28 cellular contexts compared by ENCODE assay signal in the genomic region with DNA sequence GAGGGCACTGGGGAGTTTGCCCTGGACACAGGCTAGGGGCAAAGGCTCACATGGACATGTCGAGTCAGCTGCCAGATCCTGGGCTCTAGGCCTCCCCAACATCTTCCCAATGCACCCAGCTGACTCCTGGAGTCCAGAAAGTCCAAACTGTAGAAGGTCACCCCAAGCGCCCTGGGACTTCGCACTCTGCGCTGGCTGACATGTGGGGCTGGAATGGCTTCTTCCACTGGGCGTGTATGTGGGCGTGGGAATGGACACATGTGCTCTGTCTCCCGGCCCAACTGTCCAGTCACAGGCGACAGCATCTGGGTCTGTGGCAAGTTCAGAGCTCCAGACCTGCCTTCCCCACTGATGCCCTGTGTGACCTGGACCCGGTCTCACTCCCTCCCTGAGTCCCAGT. TPM values are rescaled to one million over a fixed set of nuclear protein-coding genes. Genes with fewer than 3 reads are reported as not detected.
DNase-seq lines count a peak whose midpoint lies in the region; ATAC-seq, FAIRE-seq and TF ChIP-seq lines count a peak whose summit lies in the region.
"Had no signal": no experiment of that assay in that cellular context is flagged by ENCODE, and none has a peak within 500 bp of the region (broad histone marks: within the 10 kb centered on the region; RNA-seq: fewer than 3 reads in every experiment).

No MANE protein-coding gene starts in this region.

- H3K4me3 Mint-ChIP-seq in activated T-cell treated with anti-CD3 and anti-CD28 coated beads, Interleukin-2, amount 50 U/mL, for 72 hours, result peak overlapping the region; percentile 12 to 53

- no peak for TF ChIP-seq EP300 in K562 (IDR thresholded peaks at IDR 0.05; ENCODE audit: low read length)

- H3K9me1 ChIP-seq in K562 (ENCODE audit: control insufficient read depth, insufficient read depth, low read length), result no peaks in the 10 kb centered on the region

- H3K27ac Mint-ChIP-seq in activated T-cell treated with anti-CD3 and anti-CD28 coated beads, Interleukin-2, amount 50 U/mL, for 72 hours, result peak overlapping the region; percentile 76

- in situ Hi-C loops in K562 (cut with MboI), result no loop called here

- TF ChIP-seq POLR2A in K562 (conservative IDR thresholded peaks at IDR 0.05), result no peak
- TF ChIP-seq POLR2A in erythroblast (IDR thresholded peaks at IDR 0.05; ENCODE audit: low read length), result no peak
- no peak for TF ChIP-seq POLR2A in GM12891 (IDR thresholded peaks at IDR 0.05; ENCODE audit: low read depth, low read length)

- no peak overlapping the region for H3K27ac ChIP-seq in KMS-11
- no peak overlapping the region for H3K27ac ChIP-seq in K562 (ENCODE audit: extremely low read depth, low read depth, low read length)
- H3K27ac ChIP-seq in pancreas, result no peak overlapping the region
- H3K27ac ChIP-seq: heart left ventricle, HL-60, SK-N-MC, testis, uterus, WERI-Rb-1 had no signal

- peaks cover 0 to 9% of the 10 kb centered on the region in 2 donors for H3K9me3 Mint-ChIP-seq in activated T-cell treated with anti-CD3 and anti-CD28 coated beads, Interleukin-2, amount 50 U/mL, for 72 hours

- no peak for TF ChIP-seq RAD21 in K562 (CRISPR knock-in tag; conservative IDR thresholded peaks at IDR 0.05 in 1 of 2, IDR thresholded peaks at IDR 0.05 in 1 of 2)

- H3K4me1 Mint-ChIP-seq in activated T-cell treated with anti-CD3 and anti-CD28 coated beads, Interleukin-2, amount 50 U/mL, for 72 hours (ENCODE audit: low read depth), result peaks cover 94% of the 10 kb centered on the region

- 54% methylated on average over 9 of the region's 9 CpGs for WGBS in K562 (ENCODE audit: insufficient coverage, low coverage, missing lambda C conversion rate)
- 61% methylated on average over 9 of the region's 9 CpGs for WGBS in pancreas, 2 donors

- H3K4me3 ChIP-seq in KMS-11 (IDR thresholded peaks at IDR 0.05; ENCODE audit: insufficient read depth, low read depth, low read length) (no peak overlapping the region), K562 (no peak overlapping the region), pancreas (no peak overlapping the region), H7 (ENCODE audit: insufficient read depth, low read depth, low read length) (no peak overlapping the region)
- H3K4me3 ChIP-seq: BLaER1 treated with 17β-estradiol and CSF1 and Interleukin-3, amounts not matched to agents 10 nM and 100 nM; heart left ventricle; SK-N-MC; testis; uterus had no signal

- H4K20me1 ChIP-seq in KMS-11 (ENCODE audit: insufficient read depth) (no peaks in the 10 kb centered on the region), K562 (replicated peaks; ENCODE audit: control insufficient read depth, insufficient read depth, low read length) (no peaks in the 10 kb centered on the region)

- intact Hi-C loops in K562 (cut with micrococcal nuclease), result no loop called here
- intact Hi-C loops in pancreas (cut with DNase I), result no loop called here

- H3K36me3 Mint-ChIP-seq in activated T-cell treated with anti-CD3 and anti-CD28 coated beads, Interleukin-2, amount 50 U/mL, for 72 hours (ENCODE audit: insufficient read depth in 2 of 2), result peaks cover 14 to 29% of the 10 kb centered on the region in 2 donors

- H3K4me2 ChIP-seq in KMS-11 (peak overlapping the region; percentile 48; the same call in 1 of the 2 replicates), K562 (ENCODE audit: insufficient read depth, low read length) (no peak overlapping the region)

- H3K36me3 ChIP-seq in KMS-11 (ENCODE audit: insufficient read depth) (no peaks in the 10 kb centered on the region), K562 (ENCODE audit: control insufficient read depth, insufficient read depth, low read length) (no peaks in the 10 kb centered on the region), pancreas (no peaks in the 10 kb centered on the region), H7 (replicated peaks; ENCODE audit: control insufficient read depth, insufficient read depth, low read length) (no peaks in the 10 kb centered on the region)
- H3K36me3 ChIP-seq: heart left ventricle, uterus, WERI-Rb-1 had no signal

- TF ChIP-seq CTCF in KMS-11 (conservative IDR thresholded peaks at IDR 0.05; ENCODE audit: low read depth, low read length) (no peak), K562 (IDR thresholded peaks at IDR 0.05 in 2 of 3, conservative IDR thresholded peaks at IDR 0.05 in 1 of 3; ENCODE audit: insufficient read depth in 2 of 3, low read depth in 1 of 3, low read length in 3 of 3) (no peak), pancreas (IDR thresholded peaks at IDR 0.05) (no peak)

- CTCF ChIA-PET in K562 (lab: Yijun Ruan, JAX; ENCODE audit: low intra/inter-chr PET ratio), result interaction anchor here (0.6 kb wide), 1 partner anchor 119 kb away, joined by 3 read pairs; no protein-coding TSS in a partner anchor

- H3K9ac ChIP-seq in KMS-11 (no peak overlapping the region), K562 (ENCODE audit: insufficient read depth in 1 of 2, low read depth in 2 of 2, low read length in 2 of 2) (peak overlapping the region in 1 of 2 experiments; percentile 79; a peak in 2 of 4 replicates)
- H3K9ac ChIP-seq: BLaER1 treated with 17β-estradiol and CSF1 and Interleukin-3, amounts not matched to agents 10 nM and 100 nM had no signal

- H3K9me3 ChIP-seq in K562 (replicated peaks; ENCODE audit: control insufficient read depth, insufficient read depth, low read depth, low read length), result no peaks in the 10 kb centered on the region
- H3K9me3 ChIP-seq in pancreas, result no peaks in the 10 kb centered on the region
- H3K9me3 ChIP-seq: BLaER1 treated with 17β-estradiol and CSF1 and Interleukin-3, amounts not matched to agents 10 nM and 100 nM; heart left ventricle; testis; uterus had no signal

- H3K79me2 ChIP-seq in KMS-11 (ENCODE audit: insufficient read depth, low read depth), result no peaks in the 10 kb centered on the region
- H3K79me2 ChIP-seq in K562 (ENCODE audit: control insufficient read depth, insufficient read depth, low read length), result no peaks in the 10 kb centered on the region

- POLR2A ChIA-PET in K562 (lab: Yijun Ruan, JAX), result interaction anchor here (0.9 kb wide), 2 partner anchors 11 to 13 kb away, joined by 3 to 4 read pairs; partner anchors contain the start of gene FURIN

- no peak for FAIRE-seq in K562 (lab: Jason Lieb, UNC)
- FAIRE-seq in pancreas (lab: Jason Lieb, UNC), result no peak
- no peak for FAIRE-seq in GM12891 (lab: Jason Lieb, UNC)

- no peak overlapping the region for H2AFZ ChIP-seq in KMS-11 (ENCODE audit: low read depth)
- H2AFZ ChIP-seq in K562 (ENCODE audit: low read depth, low read length), result peak overlapping the region; percentile 27; the same call in 1 of the 2 replicates

- no peaks in the 10 kb centered on the region for H3K27me3 Mint-ChIP-seq in activated T-cell treated with anti-CD3 and anti-CD28 coated beads, Interleukin-2, amount 50 U/mL, for 72 hours (ENCODE audit: low read depth)
- H3K27me3 Mint-ChIP-seq: stimulated activated naive B cell treated with anti-CD40 and anti-IgM and Interleukin-4, amounts not matched to agents 10 μg/mL and 1 μg/mL and 100 μg/mL, for 72 hours had no signal

- no peak for DNase-seq in activated T-cell treated with anti-CD3 and anti-CD28 coated beads, Interleukin-2, amount 50 U/mL, for 72 hours
- no peak for DNase-seq in activated T-cell treated with anti-CD3 and anti-CD28 coated beads, Interleukin-2, amount 50 U/mL, for 1 hour
- DNase-seq in K562 (ENCODE audit: extremely low read depth in 1 of 4, low spot score in 3 of 4) (peak in 1 of 4 experiments; percentile 9), pancreas (peak in 2 of 6 donors; percentile 39 to 59), erythroblast (lab: John Stamatoyannopoulos, UW) (no peak), H7 (no peak), GM12891 (ENCODE audit: insufficient read length, low spot score) (no peak)
- DNase-seq: ACHN; DMS 273 treated with DMSO at 0.1 percent for 48 hours; effector CD8-positive, alpha-beta T cell; foreskin fibroblast; HCEC 1CT; heart left ventricle; mesendoderm; NCI-H1105 treated with DMSO at 0.1 percent for 48 hours; NCI-H2029 treated with DMSO at 0.1 percent for 48 hours; NCI-H2227 treated with DMSO at 0.1 percent for 48 hours; NCI-H748 treated with DMSO at 0.1 percent for 48 hours; retina; stimulated activated naive B cell treated with anti-CD40 and anti-IgM and Interleukin-4, amounts not matched to agents 10 μg/mL and 1 μg/mL and 100 μg/mL, for 72 hours; T-helper 9 cell; testis; uterus; WERI-Rb-1 had no signal

- no TSS peak for BruUV-seq in K562 (replicated peaks; lab: Mats Ljungman, UMichigan)

- H3K27me3 ChIP-seq in KMS-11 (ENCODE audit: insufficient read depth, low read depth), result no peaks in the 10 kb centered on the region
- H3K27me3 ChIP-seq in K562 (ENCODE audit: control insufficient read depth in 2 of 2, insufficient read depth in 2 of 2, low read length in 2 of 2), result no peaks in the 10 kb centered on the region
- no peaks in the 10 kb centered on the region for H3K27me3 ChIP-seq in pancreas
- H3K27me3 ChIP-seq in H7 (ENCODE audit: control insufficient read depth, insufficient read depth, low read length), result no peaks in the 10 kb centered on the region
- H3K27me3 ChIP-seq: heart left ventricle, testis, uterus had no signal

- no peak for ATAC-seq in activated T-cell treated with anti-CD3 and anti-CD28 coated beads, Interleukin-2, amount 50 U/mL, for 72 hours (replicated peaks in 1 of 2)
- no peak; the same call in none of the 3 replicates for ATAC-seq in K562
- ATAC-seq in pancreas, result peak; percentile 20 to 60 (median 42)
- ATAC-seq: heart left ventricle; stimulated activated naive B cell treated with anti-CD40 and anti-IgM and Interleukin-4, amounts not matched to agents 10 μg/mL and 1 μg/mL and 100 μg/mL, for 72 hours had no signal

- peaks cover 66% of the 10 kb centered on the region for H3K4me1 ChIP-seq in KMS-11 (ENCODE audit: low read depth, poor library complexity, severe bottlenecking)
- peaks cover 25 to 35% of the 10 kb centered on the region in 2 experiments; a peak in 4 of 5 replicates for H3K4me1 ChIP-seq in K562 (replicated peaks in 1 of 2; ENCODE audit: control insufficient read depth in 2 of 2, insufficient read depth in 2 of 2, low read length in 2 of 2)
- peaks cover 0 to 11% (median 7%) of the 10 kb centered on the region in 3 donors for H3K4me1 ChIP-seq in pancreas
- H3K4me1 ChIP-seq: testis, uterus had no signal

RNA-seq across cellular contexts. Expression of gene FURIN, which starts 13.2 kb away (rescaled TPM):
- 100 to 1,000 TPM; 604 to 721 TPM for total RNA-seq in activated T-cell treated with anti-CD3 and anti-CD28 coated beads, Interleukin-2, amount 50 U/mL, for 72 hours
- 29.3 and 88.9 TPM in 2 replicates for total RNA-seq in K562 (2011; cell fraction: chromatin; rRNA removed; ENCODE audit: low replicate concordance)
- total RNA-seq in K562 (2011; cell fraction: nucleolus; rRNA removed), result 101 and 110 TPM in 2 replicates
- total RNA-seq in K562 (2011; cell fraction: nucleoplasm; rRNA removed), result 63.1 TPM in 2 replicates
- total RNA-seq in K562 (2014; rRNA removed), result 49.9 and 69.9 TPM in 2 replicates
- 10.0 and 11.7 TPM in 2 replicates for total RNA-seq in K562 (2014; rRNA removed; fragmentation: Illumina TruSeq; extraction: Trizol)
- 34.8 and 36.0 TPM in 2 replicates for total RNA-seq in K562 (2015; rRNA removed; fragmentation: Illumina TruSeq; extraction: Trizol)
- 93.5 and 99.9 TPM in 2 replicates for total RNA-seq in K562 (2021)
- polyA plus RNA-seq in K562 (2011; rRNA removed), result 22.4 and 30.8 TPM in 2 replicates
- polyA plus RNA-seq in K562 (2011; cell fraction: cytosol; rRNA removed), result 31.2 and 60.1 TPM in 2 replicates
- 42.7 and 71.3 TPM in 2 replicates for polyA plus RNA-seq in K562 (2011; cell fraction: nucleus; rRNA removed)
- polyA plus RNA-seq in K562 (2012), result 74.8 and 95.4 TPM in 2 replicates
- 36.4 and 61.7 TPM in 2 replicates for polyA plus RNA-seq in K562 (2014; fragmentation: Illumina TruSeq; extraction: Trizol)
- polyA plus RNA-seq in K562 (2014; fragmentation: Nextera tagmentation; extraction: Ambion mirVana), result 1 to 10 TPM in 1 of 2 experiments, under 1 TPM in 1; 0.92 to 1.1 TPM
- 49.1 and 50.3 TPM in 2 replicates for polyA plus RNA-seq in K562 (2014; rRNA removed)
- polyA minus RNA-seq in K562 (2011; rRNA and poly(A)+ RNA removed), result 12.3 and 17.9 TPM in 2 replicates
- 47.5 and 65.9 TPM in 2 replicates for polyA minus RNA-seq in K562 (2011; cell fraction: cytosol; rRNA and poly(A)+ RNA removed)
- 24.6 and 32.0 TPM in 2 replicates for polyA minus RNA-seq in K562 (2011; cell fraction: nucleus; rRNA and poly(A)+ RNA removed)
- total RNA-seq in pancreas, result 100 to 1,000 TPM in 3 of 6 donors, 10 to 100 TPM in 3; 50.3 to 106 (median 98.8) TPM
- polyA plus RNA-seq in pancreas, result 10 to 100 TPM; 52.5 to 67.7 TPM
- total RNA-seq in H7 (2014; rRNA removed; shearing (Covaris generic)), result 56.5 and 68.9 TPM in 2 replicates
- 28.0 TPM for polyA plus RNA-seq in GM12891 (2012; ENCODE audit: low read depth, missing spikeins)

RNA-seq across cellular contexts. Expression of gene FES, which starts 29.2 kb away (rescaled TPM):
- 10 to 100 TPM; 68.3 to 81.5 TPM for total RNA-seq in activated T-cell treated with anti-CD3 and anti-CD28 coated beads, Interleukin-2, amount 50 U/mL, for 72 hours
- 3.7 and 18.5 TPM in 2 replicates for total RNA-seq in K562 (2011; cell fraction: chromatin; rRNA removed; ENCODE audit: low replicate concordance)
- 5.1 and 10.8 TPM in 2 replicates for total RNA-seq in K562 (2011; cell fraction: nucleolus; rRNA removed)
- 3.3 and 6.0 TPM in 2 replicates for total RNA-seq in K562 (2011; cell fraction: nucleoplasm; rRNA removed)
- 0.86 and 1.6 TPM in 2 replicates for total RNA-seq in K562 (2014; rRNA removed)
- 0.73 and 1.1 TPM in 2 replicates for total RNA-seq in K562 (2014; rRNA removed; fragmentation: Illumina TruSeq; extraction: Trizol)
- 0.72 and 1.1 TPM in 2 replicates for total RNA-seq in K562 (2015; rRNA removed; fragmentation: Illumina TruSeq; extraction: Trizol)
- 1.3 and 2.6 TPM in 2 replicates for total RNA-seq in K562 (2021)
- 0.38 and 1.0 TPM in 2 replicates for polyA plus RNA-seq in K562 (2011; rRNA removed)
- polyA plus RNA-seq in K562 (2011; cell fraction: cytosol; rRNA removed), result 0.83 and 1.2 TPM in 2 replicates
- 4.8 and 6.6 TPM in 2 replicates for polyA plus RNA-seq in K562 (2011; cell fraction: nucleus; rRNA removed)
- polyA plus RNA-seq in K562 (2012), result 1.1 and 2.8 TPM in 2 replicates
- polyA plus RNA-seq in K562 (2014; fragmentation: Illumina TruSeq; extraction: Trizol), result 0.55 and 0.66 TPM in 2 replicates
- polyA plus RNA-seq in K562 (2014; fragmentation: Nextera tagmentation; extraction: Ambion mirVana), result under 1 TPM; 0.82 to 0.91 TPM
- 0.78 and 2.5 TPM in 2 replicates for polyA plus RNA-seq in K562 (2014; rRNA removed)
- 0.14 and 0.45 TPM in 2 replicates for polyA minus RNA-seq in K562 (2011; rRNA and poly(A)+ RNA removed)
- polyA minus RNA-seq in K562 (2011; cell fraction: cytosol; rRNA and poly(A)+ RNA removed), result 0.86 and 2.5 TPM in 2 replicates
- 4.0 and 4.3 TPM in 2 replicates for polyA minus RNA-seq in K562 (2011; cell fraction: nucleus; rRNA and poly(A)+ RNA removed)
- 10 to 100 TPM in 1 of 6 donors, 1 to 10 TPM in 5; 3.9 to 23.0 (median 8.6) TPM for total RNA-seq in pancreas
- 10 to 100 TPM; 24.4 to 26.5 TPM for polyA plus RNA-seq in pancreas
- total RNA-seq in H7 (2014; rRNA removed; shearing (Covaris generic)), result 11.2 and 13.6 TPM in 2 replicates
- polyA plus RNA-seq in GM12891 (2012; ENCODE audit: low read depth, missing spikeins), result 9.3 TPM

RNA-seq across cellular contexts. Expression of gene MAN2A2, which starts 48.0 kb away (rescaled TPM):
- 100 to 1,000 TPM; 159 to 190 TPM for total RNA-seq in activated T-cell treated with anti-CD3 and anti-CD28 coated beads, Interleukin-2, amount 50 U/mL, for 72 hours
- 447 and 1,128 TPM in 2 replicates for total RNA-seq in K562 (2011; cell fraction: chromatin; rRNA removed; ENCODE audit: low replicate concordance)
- total RNA-seq in K562 (2011; cell fraction: nucleolus; rRNA removed), result 692 and 704 TPM in 2 replicates
- 460 and 506 TPM in 2 replicates for total RNA-seq in K562 (2011; cell fraction: nucleoplasm; rRNA removed)
- total RNA-seq in K562 (2014; rRNA removed) (35.0 and 53.7 TPM in 2 replicates), K562 (2014; rRNA removed; fragmentation: Illumina TruSeq; extraction: Trizol) (20.6 and 25.0 TPM in 2 replicates), K562 (2015; rRNA removed; fragmentation: Illumina TruSeq; extraction: Trizol) (43.3 and 43.4 TPM in 2 replicates), K562 (2021) (116 and 151 TPM in 2 replicates), pancreas (10 to 100 TPM; 56.6 to 88.2 (median 67.7) TPM)
- polyA plus RNA-seq in K562 (2011; rRNA removed) (71.7 and 195 TPM in 2 replicates), K562 (2014; fragmentation: Illumina TruSeq; extraction: Trizol) (130 and 131 TPM in 2 replicates), K562 (2014; fragmentation: Nextera tagmentation; extraction: Ambion mirVana) (10 to 100 TPM in 1 of 2 experiments, 1 to 10 TPM in 1; 7.3 to 13.7 TPM), K562 (2014; rRNA removed) (114 and 121 TPM in 2 replicates), pancreas (100 to 1,000 TPM in 1 of 2 donors, 10 to 100 TPM in 1; 57.2 to 118 TPM)
- 119 and 133 TPM in 2 replicates for polyA plus RNA-seq in K562 (2011; cell fraction: cytosol; rRNA removed)
- polyA plus RNA-seq in K562 (2011; cell fraction: nucleus; rRNA removed), result 1,870 and 1,995 TPM in 2 replicates
- polyA plus RNA-seq in K562 (2012), result 92.0 and 210 TPM in 2 replicates
- polyA minus RNA-seq in K562 (2011; rRNA and poly(A)+ RNA removed), result 30.7 and 41.4 TPM in 2 replicates
- 71.5 and 84.4 TPM in 2 replicates for polyA minus RNA-seq in K562 (2011; cell fraction: cytosol; rRNA and poly(A)+ RNA removed)
- polyA minus RNA-seq in K562 (2011; cell fraction: nucleus; rRNA and poly(A)+ RNA removed), result 264 and 379 TPM in 2 replicates
- 7.4 and 11.6 TPM in 2 replicates for total RNA-seq in H7 (2014; rRNA removed; shearing (Covaris generic))
- polyA plus RNA-seq in GM12891 (2012; ENCODE audit: low read depth, missing spikeins), result 43.2 TPM

Comparison
In these comparisons a context has a peak if more than half of its experiments do, and no peak if none do; other contexts are left out.
1. ATAC-seq: peak in pancreas (4 of 4); none in activated T-cell treated with anti-CD3 and anti-CD28 coated beads, Interleukin-2, amount 50 U/mL, for 72 hours (0 of 2) and K562 (single experiment).